In genomic region chr6:105263685-105264298, GRCh38 we compare ENCODE assay signal across 16 cellular contexts.
DNase-seq lines count a peak whose midpoint lies in the region; ATAC-seq, FAIRE-seq and TF ChIP-seq lines count a peak whose summit lies in the region.
"Had no signal": no experiment of that assay in that cellular context is flagged by ENCODE, and none has a peak within 500 bp of the region (broad histone marks: within the 10 kb centered on the region; RNA-seq: fewer than 3 reads in every experiment).

No MANE protein-coding gene starts in this region.

- no peaks in the 10 kb centered on the region for H3K27me3 ChIP-seq in Peyer's patch
- H3K27me3 ChIP-seq: ascending aorta had no signal

- no peaks in the 10 kb centered on the region for H3K36me3 ChIP-seq in Peyer's patch
- H3K36me3 ChIP-seq: ascending aorta, thoracic aorta had no signal

- no peak overlapping the region for H3K27ac ChIP-seq in Peyer's patch
- H3K27ac ChIP-seq: ascending aorta, thoracic aorta had no signal

- no peak for TF ChIP-seq POLR2A in Peyer's patch (IDR thresholded peaks at IDR 0.05)

- ATAC-seq in GM18868 (IDR thresholded peaks at IDR 0.05; ENCODE audit: unreplicated experiment) (peak; percentile 84), HG03442 (IDR thresholded peaks at IDR 0.05; ENCODE audit: unreplicated experiment) (peak; percentile 87), left lobe of liver (peak; percentile 87)
- ATAC-seq: mucosa of descending colon, sciatic nerve had no signal

- no peak for TF ChIP-seq CTCF in Peyer's patch (IDR thresholded peaks at IDR 0.05)

- no peaks in the 10 kb centered on the region for H3K9me3 ChIP-seq in Peyer's patch
- H3K9me3 ChIP-seq: ascending aorta, mucosa of descending colon, thoracic aorta had no signal

- no peak for FAIRE-seq in frontal cortex (lab: Jason Lieb, UNC)
- FAIRE-seq: GM18507 had no signal

- no peaks in the 10 kb centered on the region for H3K4me1 ChIP-seq in Peyer's patch
- H3K4me1 ChIP-seq: ascending aorta had no signal

- peak; percentile 12 for DNase-seq in EH (ENCODE audit: low read depth)
- peak; percentile 62 for DNase-seq in left lobe of liver (ENCODE audit: low spot score)
- DNase-seq in frontal cortex (ENCODE audit: low spot score in 2 of 2): no peak
- DNase-seq in Peyer's patch: no peak
- DNase-seq in MV-4-11 (lab: John Stamatoyannopoulos, UW): no peak
- DNase-seq: activated CD4-positive, alpha-beta memory T cell treated with anti-CD3 and anti-CD28 coated beads, Interleukin-2, amount 10 ng/mL, durations not matched to agents 7 days and 5 days; left cardiac atrium; mucosa of descending colon; occipital lobe; stimulated activated CD4-positive, alpha-beta T cell treated with anti-CD3 and anti-CD28 coated beads, Interleukin-2, amount 100 ng/mL, for 24 hours had no signal

- no peak overlapping the region for H3K4me3 ChIP-seq in Peyer's patch
- H3K4me3 ChIP-seq: ascending aorta, mucosa of descending colon, thoracic aorta had no signal

Comparison
In these comparisons a context has a peak if more than half of its experiments do, and no peak if none do; other contexts are left out.
1. DNase-seq: peak in EH (single experiment) and left lobe of liver (single experiment); none in frontal cortex (0 of 2), Peyer's patch (0 of 3) and MV-4-11 (single experiment).
2. Peak in every context shown above with its lines, with median percentiles within 50 percentile points of each other: ATAC-seq.